ENCODE assay signal across 12 cellular contexts in genomic region chr19:35138305-35138799, GRCh38. TPM values are rescaled to one million over a fixed set of nuclear protein-coding genes. Genes with fewer than 3 reads are reported as not detected.
DNase-seq lines count a peak whose midpoint lies in the region; ATAC-seq and TF ChIP-seq lines count a peak whose summit lies in the region.
"Had no signal": no experiment of that assay in that cellular context is flagged by ENCODE, and none has a peak within 500 bp of the region (broad histone marks: within the 10 kb centered on the region; RNA-seq: fewer than 3 reads in every experiment).

No MANE protein-coding gene starts in this region.

- H3K9me3 ChIP-seq in aorta (ENCODE audit: control insufficient read depth, low read length), result no peaks in the 10 kb centered on the region

- TF ChIP-seq CTCF in neural crest cell (conservative IDR thresholded peaks at IDR 0.05), result no peak

- peak overlapping the region; percentile 4 for H3K4me3 Mint-ChIP-seq in neural crest cell
- H3K4me3 Mint-ChIP-seq: activated CD4-positive, alpha-beta T cell treated with anti-CD3 and anti-CD28 coated beads for 36 hours had no signal

- peak overlapping the region; percentile 29 to 53 for H3K27ac ChIP-seq in aorta (ENCODE audit: low read depth in 1 of 2, low read length in 2 of 2)
- H3K27ac ChIP-seq: 22Rv1 had no signal

- H3K27ac Mint-ChIP-seq in neural crest cell (ENCODE audit: unreplicated experiment), result peak overlapping the region; percentile 10
- H3K27ac Mint-ChIP-seq: activated CD4-positive, alpha-beta T cell treated with anti-CD3 and anti-CD28 coated beads for 36 hours had no signal

- no peaks in the 10 kb centered on the region for H3K9me3 Mint-ChIP-seq in neural crest cell
- H3K9me3 Mint-ChIP-seq: IgD-negative memory B cell had no signal

- no peaks in the 10 kb centered on the region for H3K36me3 ChIP-seq in aorta (ENCODE audit: control insufficient read depth in 1 of 2, insufficient read depth in 2 of 2, low read length in 1 of 2)

- H3K27me3 ChIP-seq in aorta (ENCODE audit: control insufficient read depth in 1 of 2, insufficient read depth in 2 of 2, low read length in 1 of 2), result no peaks in the 10 kb centered on the region

- H3K4me1 Mint-ChIP-seq in neural crest cell, result peaks cover 61% of the 10 kb centered on the region

- H3K36me3 Mint-ChIP-seq in neural crest cell (ENCODE audit: low read depth), result no peaks in the 10 kb centered on the region

- peaks cover 0 to 4% of the 10 kb centered on the region in 2 donors for H3K4me1 ChIP-seq in aorta (ENCODE audit: control insufficient read depth in 1 of 2, insufficient read depth in 2 of 2, low read length in 2 of 2)

- WGBS in aorta, 2 donors, result 25 to 28% methylated on average over 12 to 14 of the region's 14 CpGs

- DNase-seq in DMS 273 (lab: John Stamatoyannopoulos, UW; ENCODE audit: unreplicated experiment), result peak; percentile 54
- no peak for DNase-seq in DMS 273 treated with DMSO at 0.1 percent for 48 hours (lab: John Stamatoyannopoulos, UW)
- DNase-seq in neural crest cell (ENCODE audit: low read depth, low spot score), result no peak
- DNase-seq in aorta, result peak in 1 of 2 donors; percentile 79
- no peak for DNase-seq in GM19238 (ENCODE audit: insufficient read length, low spot score)
- DNase-seq: activated CD4-positive, alpha-beta T cell treated with anti-CD3 and anti-CD28 coated beads for 36 hours; activated gamma-delta T cell treated with Interleukin-2 at 50 U/mL for 16 hours; DMS79; occipital lobe had no signal

- intact Hi-C loops in aorta (cut with DNase I), result loop anchor here in 1 of 2 donors (5.0 kb wide), 1 partner anchor 71 kb away; no protein-coding TSS in a partner anchor

- H3K27me3 Mint-ChIP-seq in neural crest cell (ENCODE audit: low read depth), result peaks cover 26% of the 10 kb centered on the region
- H3K27me3 Mint-ChIP-seq: IgD-negative memory B cell had no signal

- ATAC-seq in aorta (ENCODE audit: low FRiP score), result peak; percentile 62
- ATAC-seq in SK-N-SH treated with all-trans-retinoic acid at 6 μM for 48 hours, result no peak
- ATAC-seq: activated CD4-positive, alpha-beta T cell treated with anti-CD3 and anti-CD28 coated beads for 36 hours had no signal

- peak overlapping the region in 1 of 2 donors; percentile 31 for H3K4me3 ChIP-seq in aorta (ENCODE audit: low read length in 2 of 2)

TF ChIP-seq in SK-N-SH treated with all-trans-retinoic acid at 6 μM for 48 hours, 23 proteins besides CTCF, POLR2A, EP300 and RAD21 (continues in another document):
- TF ChIP-seq BACH2 (CRISPR knock-in tag; IDR thresholded peaks at IDR 0.05; ENCODE audit: borderline replicate concordance) (no peak), ZNF8 (CRISPR knock-in tag; IDR thresholded peaks at IDR 0.05) (no peak), ZC3H10 (CRISPR knock-in tag; IDR thresholded peaks at IDR 0.05) (no peak), TCF4 (CRISPR knock-in tag; IDR thresholded peaks at IDR 0.05; ENCODE audit: borderline replicate concordance) (no peak), SNAI2 (CRISPR knock-in tag; IDR thresholded peaks at IDR 0.05) (no peak), OSR1 (CRISPR knock-in tag; IDR thresholded peaks at IDR 0.05) (no peak), CSRNP3 (CRISPR knock-in tag; IDR thresholded peaks at IDR 0.05) (no peak), TSHZ2 (CRISPR knock-in tag; IDR thresholded peaks at IDR 0.05) (no peak), ESRRG (CRISPR knock-in tag; IDR thresholded peaks at IDR 0.05) (no peak), ARNTL (CRISPR knock-in tag; IDR thresholded peaks at IDR 0.05; ENCODE audit: borderline replicate concordance, low read depth) (no peak), PATZ1 (CRISPR knock-in tag; IDR thresholded peaks at IDR 0.05; ENCODE audit: borderline replicate concordance) (no peak)
- TF ChIP-seq, protein P1, sequence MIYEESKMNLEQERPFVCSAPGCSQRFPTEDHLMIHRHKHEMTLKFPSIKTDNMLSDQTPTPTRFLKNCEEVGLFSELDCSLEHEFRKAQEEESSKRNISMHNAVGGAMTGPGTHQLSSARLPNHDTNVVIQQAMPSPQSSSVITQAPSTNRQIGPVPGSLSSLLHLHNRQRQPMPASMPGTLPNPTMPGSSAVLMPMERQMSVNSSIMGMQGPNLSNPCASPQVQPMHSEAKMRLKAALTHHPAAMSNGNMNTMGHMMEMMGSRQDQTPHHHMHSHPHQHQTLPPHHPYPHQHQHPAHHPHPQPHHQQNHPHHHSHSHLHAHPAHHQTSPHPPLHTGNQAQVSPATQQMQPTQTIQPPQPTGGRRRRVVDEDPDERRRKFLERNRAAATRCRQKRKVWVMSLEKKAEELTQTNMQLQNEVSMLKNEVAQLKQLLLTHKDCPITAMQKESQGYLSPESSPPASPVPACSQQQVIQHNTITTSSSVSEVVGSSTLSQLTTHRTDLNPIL (CRISPR knock-in tag; IDR thresholded peaks at IDR 0.05; ENCODE audit: low read depth), result no peak

RNA-seq across cellular contexts. Expression of gene FXYD1, which starts 0.3 kb away (rescaled TPM):
- 4.2 and 6.5 TPM in 2 replicates for total RNA-seq in neural crest cell
- total RNA-seq in aorta, result 100 to 1,000 TPM; 179 to 202 TPM
- polyA plus RNA-seq in aorta, result 100 to 1,000 TPM; 150 to 288 TPM
- total RNA-seq: occipital lobe had no signal

RNA-seq across cellular contexts. Expression of gene LGI4, which starts 3.5 kb away (rescaled TPM):
- total RNA-seq in neural crest cell, result 15.9 and 16.1 TPM in 2 replicates
- 10 to 100 TPM; 17.5 TPM for total RNA-seq in aorta
- polyA plus RNA-seq in aorta, result 10 to 100 TPM in 1 of 2 donors, 1 to 10 TPM in 1; 5.1 to 15.0 TPM
- polyA plus RNA-seq: IgD-negative memory B cell had no signal

RNA-seq across cellular contexts. Expression of gene FXYD7, which starts 4.7 kb away (rescaled TPM):
- total RNA-seq in neural crest cell (1.1 and 1.4 TPM in 2 replicates), aorta (under 1 TPM in 1 of 2 donors, not detected in 1; 0.63 TPM)
- 1 to 10 TPM in 1 of 2 donors, not detected in 1; 1.8 TPM for polyA plus RNA-seq in aorta

RNA-seq across cellular contexts. Expression of gene FXYD5, which starts 16.2 kb away (rescaled TPM):
- 13.3 and 17.0 TPM in 2 replicates for total RNA-seq in neural crest cell
- total RNA-seq in aorta, result 100 to 1,000 TPM in 1 of 2 donors, 10 to 100 TPM in 1; 71.7 to 126 TPM
- polyA plus RNA-seq in aorta, result 100 to 1,000 TPM in 1 of 2 donors, 10 to 100 TPM in 1; 89.5 to 179 TPM
- total RNA-seq: occipital lobe had no signal

RNA-seq across cellular contexts. Expression of gene FXYD3, which starts 22.7 kb away (rescaled TPM):
- total RNA-seq in neural crest cell (2.5 and 2.8 TPM in 2 replicates), aorta (1 to 10 TPM in 1 of 2 donors, under 1 TPM in 1; 0.49 to 1.2 TPM)
- 10 to 100 TPM in 1 of 2 donors, 1 to 10 TPM in 1; 7.4 to 77.6 TPM for polyA plus RNA-seq in aorta
- total RNA-seq: activated CD4-positive, alpha-beta T cell treated with anti-CD3 and anti-CD28 coated beads for 36 hours; occipital lobe had no signal
- polyA plus RNA-seq: IgD-negative memory B cell had no signal

Comparison
In these comparisons a context has a peak if more than half of its experiments do, and no peak if none do; other contexts are left out.
1. RNA of gene FXYD1, which starts 0.3 kb away (total RNA-seq): 179 to 202 TPM in aorta; 4.2 to 6.5 TPM in neural crest cell; every median in the first group is over 10 times any median in the second.